Comparison of ENCODE assay signal across 8 cellular contexts in genomic region chr12:14613718-14614117, GRCh38. TPM values are rescaled to one million over a fixed set of nuclear protein-coding genes. Genes with fewer than 3 reads are reported as not detected.
DNase-seq lines count a peak whose midpoint lies in the region; ATAC-seq and FAIRE-seq lines count a peak whose summit lies in the region.

No MANE protein-coding gene starts in this region.

- H3K27ac Mint-ChIP-seq in activated CD4-positive, alpha-beta T cell treated with anti-CD3 and anti-CD28 coated beads, Interleukin-2, amount 10 ng/mL, durations not matched to agents 24 days and 14 days, result no peak overlapping the region

- peak; percentile 96 for ATAC-seq in GM21529 (IDR thresholded peaks at IDR 0.05; ENCODE audit: unreplicated experiment)
- ATAC-seq in HG03521 (IDR thresholded peaks at IDR 0.05; ENCODE audit: unreplicated experiment), result peak; percentile 93

- H3K4me1 Mint-ChIP-seq in activated CD4-positive, alpha-beta T cell treated with anti-CD3 and anti-CD28 coated beads, Interleukin-2, amount 10 ng/mL, durations not matched to agents 24 days and 14 days, result peaks cover 6% of the 10 kb centered on the region

- DNase-seq in GM18507 (ENCODE audit: extremely low spot score, insufficient read length, low read depth), result peak; percentile 40
- DNase-seq in inferior parietal cortex (ENCODE audit: extremely low spot score), result peak; percentile 14
- DNase-seq in HUDEP-2 (lab: John Stamatoyannopoulos, UW; ENCODE audit: unreplicated experiment in 76 of 76), result no peak
- DNase-seq in OCI-M2 (lab: John Stamatoyannopoulos, UW; ENCODE audit: unreplicated experiment), result no peak
- no peak for DNase-seq in activated CD4-positive, alpha-beta T cell treated with anti-CD3 and anti-CD28 coated beads, Interleukin-2, amount 10 ng/mL, durations not matched to agents 24 days and 14 days
- no peak for DNase-seq in SHP77 treated with DMSO at 0.1 percent for 48 hours (lab: John Stamatoyannopoulos, UW)

- H3K9me3 Mint-ChIP-seq in activated CD4-positive, alpha-beta T cell treated with anti-CD3 and anti-CD28 coated beads, Interleukin-2, amount 10 ng/mL, durations not matched to agents 24 days and 14 days, result peaks cover 9% of the 10 kb centered on the region

- intact Hi-C loops in activated CD4-positive, alpha-beta T cell treated with anti-CD3 and anti-CD28 coated beads, Interleukin-2, amount 10 ng/mL, durations not matched to agents 24 days and 14 days (cut with micrococcal nuclease), result no loop called here

- no peaks in the 10 kb centered on the region for H3K36me3 Mint-ChIP-seq in activated CD4-positive, alpha-beta T cell treated with anti-CD3 and anti-CD28 coated beads, Interleukin-2, amount 10 ng/mL, durations not matched to agents 24 days and 14 days (ENCODE audit: low read depth)

- FAIRE-seq in GM18507 (lab: Jason Lieb, UNC), result peak; percentile 99

- H3K27me3 Mint-ChIP-seq in activated CD4-positive, alpha-beta T cell treated with anti-CD3 and anti-CD28 coated beads, Interleukin-2, amount 10 ng/mL, durations not matched to agents 24 days and 14 days, result peaks cover 3% of the 10 kb centered on the region

- no peak overlapping the region for H3K4me3 Mint-ChIP-seq in activated CD4-positive, alpha-beta T cell treated with anti-CD3 and anti-CD28 coated beads, Interleukin-2, amount 10 ng/mL, durations not matched to agents 24 days and 14 days

RNA-seq across cellular contexts. Expression of gene PLBD1, which starts 46.0 kb away (rescaled TPM):
- total RNA-seq in activated CD4-positive, alpha-beta T cell treated with anti-CD3 and anti-CD28 coated beads, Interleukin-2, amount 10 ng/mL, durations not matched to agents 24 days and 14 days, result not detected in 2 replicates

Comparison
In these comparisons a context has a peak if more than half of its experiments do, and no peak if none do; other contexts are left out.
1. DNase-seq: peak in GM18507 (single experiment) and inferior parietal cortex (single experiment); none in HUDEP-2 (0 of 76), OCI-M2 (single experiment), activated CD4-positive, alpha-beta T cell treated with anti-CD3 and anti-CD28 coated beads, Interleukin-2, amount 10 ng/mL, durations not matched to agents 24 days and 14 days (single experiment) and SHP77 treated with DMSO at 0.1 percent for 48 hours (single experiment).